ENCODE assay signal across 15 cellular contexts in genomic region chr2:101500860-101501259, GRCh38. TPM values are rescaled to one million over a fixed set of nuclear protein-coding genes. Genes with fewer than 3 reads are reported as not detected.
DNase-seq lines count a peak whose midpoint lies in the region; ATAC-seq, FAIRE-seq and TF ChIP-seq lines count a peak whose summit lies in the region.
"Had no signal": no experiment of that assay in that cellular context is flagged by ENCODE, and none has a peak within 500 bp of the region (broad histone marks: within the 10 kb centered on the region; RNA-seq: fewer than 3 reads in every experiment).

No MANE protein-coding gene starts in this region.

- no peaks in the 10 kb centered on the region for H3K79me1 ChIP-seq in mesendoderm (ENCODE audit: low read length)

- no peaks in the 10 kb centered on the region for H3K36me3 ChIP-seq in right atrium auricular region
- H3K36me3 ChIP-seq in endothelial cell of umbilical vein (ENCODE audit: control insufficient read depth in 2 of 2, extremely low read depth in 1 of 2, insufficient read depth in 2 of 2, low read length in 2 of 2) = no peaks in the 10 kb centered on the region
- no peaks in the 10 kb centered on the region for H3K36me3 ChIP-seq in mesendoderm (ENCODE audit: control insufficient read depth, insufficient read depth, low read length)
- no peaks in the 10 kb centered on the region for H3K36me3 ChIP-seq in body of pancreas (replicated peaks in 1 of 2; ENCODE audit: insufficient read depth in 1 of 2, low read depth in 2 of 2)
- H3K36me3 ChIP-seq: brain microvascular endothelial cell had no signal

- intact Hi-C loops in Right ventricle myocardium inferior (cut with DNase I) (no loop called here), endothelial cell of umbilical vein (cut with micrococcal nuclease) (loop anchor here (2.0 kb wide), 1 partner anchor 14 kb away; no protein-coding TSS in a partner anchor), body of pancreas (cut with DNase I) (no loop called here)

- H3K4me2 ChIP-seq in endothelial cell of umbilical vein (ENCODE audit: insufficient read depth, low read length) (no peak overlapping the region), mesendoderm (ENCODE audit: low read length) (no peak overlapping the region)

- no peaks in the 10 kb centered on the region for H3K27me3 ChIP-seq in right atrium auricular region
- no peaks in the 10 kb centered on the region for H3K27me3 ChIP-seq in endothelial cell of umbilical vein (ENCODE audit: control insufficient read depth in 2 of 2, insufficient read depth in 2 of 2, low read length in 2 of 2)
- no peaks in the 10 kb centered on the region for H3K27me3 ChIP-seq in mesendoderm (ENCODE audit: insufficient read depth, low read length, poor library complexity)
- H3K27me3 ChIP-seq in body of pancreas = no peaks in the 10 kb centered on the region
- H3K27me3 ChIP-seq: brain microvascular endothelial cell had no signal

- H3K27ac ChIP-seq in right atrium auricular region (peak overlapping the region in 1 of 2 donors; percentile 41), endothelial cell of umbilical vein (ENCODE audit: insufficient read depth, low read depth, low read length) (no peak overlapping the region), mesendoderm (ENCODE audit: low read depth, low read length) (no peak overlapping the region), body of pancreas (no peak overlapping the region)
- H3K27ac ChIP-seq: brain microvascular endothelial cell, parathyroid adenoma had no signal

- H3K4me1 ChIP-seq in right atrium auricular region (peaks cover 0 to 22% of the 10 kb centered on the region in 2 donors), endothelial cell of umbilical vein (ENCODE audit: control insufficient read depth, extremely low read depth, insufficient read depth, low read length) (peaks cover 7% of the 10 kb centered on the region), mesendoderm (ENCODE audit: control insufficient read depth, low read depth, low read length) (no peaks in the 10 kb centered on the region), body of pancreas (no peaks in the 10 kb centered on the region)
- H3K4me1 ChIP-seq: parathyroid adenoma had no signal

- no peaks in the 10 kb centered on the region for H3K79me2 ChIP-seq in endothelial cell of umbilical vein (ENCODE audit: control insufficient read depth, insufficient read depth, low read length)
- H3K79me2 ChIP-seq in mesendoderm (ENCODE audit: control insufficient read depth, insufficient read depth, low read length) = no peaks in the 10 kb centered on the region
- H3K79me2 ChIP-seq: parathyroid adenoma had no signal

- peak; percentile 39 for ATAC-seq in Right ventricle myocardium inferior
- no peak for ATAC-seq in body of pancreas

- dilution Hi-C loops in endothelial cell of umbilical vein (cut with MboI; ENCODE audit: extremely low pct_ligation_motif_present, low sequenced_read_pairs) = no loop called here

- H3K4me3 ChIP-seq in right atrium auricular region (no peak overlapping the region), endothelial cell of umbilical vein (replicated peaks in 1 of 3; ENCODE audit: insufficient read depth in 1 of 3, low read depth in 1 of 3, low read length in 3 of 3) (no peak overlapping the region), mesendoderm (ENCODE audit: low read length) (no peak overlapping the region), body of pancreas (no peak overlapping the region)

- no peak overlapping the region for H3K23ac ChIP-seq in mesendoderm (ENCODE audit: low read length)

- TF ChIP-seq POLR2A in endothelial cell of umbilical vein (IDR thresholded peaks at IDR 0.05; ENCODE audit: low read depth, low read length) (no peak), body of pancreas (IDR thresholded peaks at IDR 0.05) (no peak)

- no peak overlapping the region for H2AK5ac ChIP-seq in mesendoderm (ENCODE audit: low read length)

- H3K9ac ChIP-seq in endothelial cell of umbilical vein (replicated peaks; ENCODE audit: extremely low read depth, insufficient read depth, low read length) = no peak overlapping the region
- H3K9ac ChIP-seq in mesendoderm (ENCODE audit: low read length) = no peak overlapping the region
- H3K9ac ChIP-seq: parathyroid adenoma had no signal

- H3K18ac ChIP-seq in mesendoderm (ENCODE audit: low read length) = no peak overlapping the region

- H2BK15ac ChIP-seq in mesendoderm (replicated peaks; ENCODE audit: low read depth) = no peak overlapping the region

- H2AFZ ChIP-seq in endothelial cell of umbilical vein (ENCODE audit: low read depth, low read length) = peak overlapping the region; percentile 36
- H2AFZ ChIP-seq: parathyroid adenoma had no signal

- TF ChIP-seq CTCF in right atrium auricular region (IDR thresholded peaks at IDR 0.05) = no peak
- TF ChIP-seq CTCF in endothelial cell of umbilical vein (IDR thresholded peaks at IDR 0.05; ENCODE audit: extremely low read depth in 1 of 2, insufficient read depth in 1 of 2, low read depth in 1 of 2, low read length in 2 of 2) = no peak
- TF ChIP-seq CTCF in body of pancreas (IDR thresholded peaks at IDR 0.05) = no peak

- H4K20me1 ChIP-seq in endothelial cell of umbilical vein (replicated peaks; ENCODE audit: control insufficient read depth, extremely low read depth, insufficient read depth, low read length) = no peaks in the 10 kb centered on the region

- no peaks in the 10 kb centered on the region for H3K9me1 ChIP-seq in endothelial cell of umbilical vein (replicated peaks; ENCODE audit: control insufficient read depth, extremely low read depth, insufficient read depth, low read length)

- H3K56ac ChIP-seq in mesendoderm (ENCODE audit: low read length) = no peak overlapping the region

- no peak overlapping the region for H2BK120ac ChIP-seq in mesendoderm (ENCODE audit: low read depth, low read length)

- H2BK5ac ChIP-seq in mesendoderm (ENCODE audit: low read length) = no peak overlapping the region

- no TSS peak for BruUV-seq in endothelial cell of umbilical vein (replicated peaks; lab: Mats Ljungman, UMichigan)

- no peak for FAIRE-seq in endothelial cell of umbilical vein (lab: Jason Lieb, UNC)
- FAIRE-seq in frontal cortex (lab: Jason Lieb, UNC) = no peak

- H4K5ac ChIP-seq in mesendoderm (ENCODE audit: low read length) = no peak overlapping the region

- H3K9me3 ChIP-seq in right atrium auricular region = no peaks in the 10 kb centered on the region
- H3K9me3 ChIP-seq in endothelial cell of umbilical vein (replicated peaks; ENCODE audit: control insufficient read depth, insufficient read depth, low read length) = no peaks in the 10 kb centered on the region
- H3K9me3 ChIP-seq in body of pancreas = no peaks in the 10 kb centered on the region

- CTCF ChIA-PET in endothelial cell of umbilical vein (lab: Charles Lee) = interaction anchor here (0.9 kb wide), 1 partner anchor 14 kb away, joined by 3 read pairs; no protein-coding TSS in a partner anchor

- no peak for DNase-seq in Right ventricle myocardium inferior (ENCODE audit: missing footprints)
- DNase-seq in right atrium auricular region (ENCODE audit: low spot score) = no peak
- no peak for DNase-seq in endothelial cell of umbilical vein (ENCODE audit: low read depth, low spot score)
- no peak for DNase-seq in mesendoderm
- no peak for DNase-seq in frontal cortex (ENCODE audit: low spot score in 2 of 2)
- DNase-seq in body of pancreas = no peak
- DNase-seq in NCI-H146 treated with DMSO at 0.1 percent for 48 hours (lab: John Stamatoyannopoulos, UW; ENCODE audit: unreplicated experiment) = no peak
- no peak for DNase-seq in UCSD-AML1 (lab: John Stamatoyannopoulos, UW; ENCODE audit: unreplicated experiment)
- DNase-seq: 8988T; activated CD4-positive, alpha-beta T cell treated with anti-CD3 and anti-CD28 coated beads for 1 hour; activated naive CD4-positive, alpha-beta T cell; brain microvascular endothelial cell; CD4-positive, CD25-positive, alpha-beta regulatory T cell; stimulated activated naive B cell treated with anti-CD40 and anti-IgM and Interleukin-4, amounts not matched to agents 10 μg/mL and 1 μg/mL and 100 μg/mL, for 72 hours had no signal

- peak overlapping the region; percentile 40 for H4K8ac ChIP-seq in mesendoderm (ENCODE audit: low read depth, low read length)

- no peak overlapping the region for H3K4ac ChIP-seq in mesendoderm (ENCODE audit: low read depth, low read length)

- POLR2A ChIA-PET in endothelial cell of umbilical vein (lab: Charles Lee) = no interaction called here

- no CpG with 5 or more reads among the region's 5 CpGs for WGBS in mesendoderm (ENCODE audit: extremely low coverage, insufficient coverage, low lambda C conversion rate)
- 45 to 61% methylated on average over 5 of the region's 5 CpGs for WGBS in body of pancreas, 2 donors

TF ChIP-seq in endothelial cell of umbilical vein, 7 proteins besides CTCF, POLR2A, EP300 and RAD21:
- TF ChIP-seq GATA2 (IDR thresholded peaks at IDR 0.05; ENCODE audit: insufficient read depth, insufficient read length, low read depth, low read length) (no peak), POLR2AphosphoS5 (IDR thresholded peaks at IDR 0.05; ENCODE audit: insufficient read depth, low read depth, low read length) (no peak), FOS (IDR thresholded peaks at IDR 0.05; ENCODE audit: borderline replicate concordance, insufficient read depth, low read length) (no peak), JUN (IDR thresholded peaks at IDR 0.05; ENCODE audit: borderline replicate concordance, insufficient read depth, insufficient read length, low read depth) (no peak), MAX (IDR thresholded peaks at IDR 0.05; ENCODE audit: insufficient read depth, insufficient read length) (no peak), EZH2 (IDR thresholded peaks at IDR 0.05; ENCODE audit: borderline replicate concordance, low read depth, low read length, severe bottlenecking) (no peak), MYC (IDR thresholded peaks at IDR 0.05; ENCODE audit: low read depth, low read length) (no peak)

RNA-seq across cellular contexts. Expression of gene RFX8, which starts 25.9 kb away (rescaled TPM):
- total RNA-seq in Right ventricle myocardium inferior (not detected), right atrium auricular region (under 1 TPM in 1 of 2 donors, not detected in 1; 0.35 TPM), endothelial cell of umbilical vein (0.46 and 1.00 TPM in 2 replicates), frontal cortex (0.41 TPM), body of pancreas (not detected)
- polyA plus RNA-seq in endothelial cell of umbilical vein = 0.16 and 0.21 TPM in 2 replicates
- 0.05 TPM in 1 of 2 replicates, not detected in the other for polyA plus RNA-seq in endothelial cell of umbilical vein (2011; cell fraction: cytosol; rRNA removed)
- 0.88 and 1.2 TPM in 2 replicates for polyA plus RNA-seq in endothelial cell of umbilical vein (2011; cell fraction: nucleus; rRNA removed)
- polyA plus RNA-seq in endothelial cell of umbilical vein (2012) = 0.09 TPM in 1 of 2 replicates, not detected in the other
- 0.32 TPM in 1 of 2 replicates, not detected in the other for polyA minus RNA-seq in endothelial cell of umbilical vein
- polyA minus RNA-seq in endothelial cell of umbilical vein (2011; cell fraction: cytosol; rRNA and poly(A)+ RNA removed) = not detected
- polyA minus RNA-seq in endothelial cell of umbilical vein (2011; cell fraction: nucleus; rRNA and poly(A)+ RNA removed) = 0.29 TPM in 1 of 2 replicates, not detected in the other
- 0.10 TPM for polyA plus RNA-seq in mesendoderm (2013, experiment 1 of 2)
- 0.27 TPM for polyA plus RNA-seq in mesendoderm (2013, experiment 2 of 2)
